ENCODE assay signal across 18 cellular contexts in genomic region chr2:157269922-157270321, GRCh38. TPM values are rescaled to one million over a fixed set of nuclear protein-coding genes. Genes with fewer than 3 reads are reported as not detected.
DNase-seq lines count a peak whose midpoint lies in the region; ATAC-seq, FAIRE-seq and TF ChIP-seq lines count a peak whose summit lies in the region.
"Had no signal": no experiment of that assay in that cellular context is flagged by ENCODE, and none has a peak within 500 bp of the region (broad histone marks: within the 10 kb centered on the region; RNA-seq: fewer than 3 reads in every experiment).

No MANE protein-coding gene starts in this region.

- no peak for TF ChIP-seq RAD21 in K562 (CRISPR knock-in tag; conservative IDR thresholded peaks at IDR 0.05 in 1 of 2, IDR thresholded peaks at IDR 0.05 in 1 of 2)

- POLR2A ChIA-PET in K562 (lab: Yijun Ruan, JAX): interaction anchor here (0.9 to 3.2 kb wide), 4 partner anchors 8 to 13 kb away, joined by 3 to 35 read pairs (median 12); partner anchors contain the start of gene GALNT5

- H3K9me3 ChIP-seq in K562 (replicated peaks; ENCODE audit: control insufficient read depth, insufficient read depth, low read depth, low read length): no peaks in the 10 kb centered on the region
- H3K9me3 ChIP-seq: BE2C had no signal

- peak overlapping the region; percentile 52; the same call in 2 of the 3 replicates for H3K27ac ChIP-seq in K562 (ENCODE audit: extremely low read depth, low read depth, low read length)
- H3K27ac ChIP-seq in caudate nucleus (ENCODE audit: low read depth, low read length): no peak overlapping the region

- ATAC-seq in GM18907 (IDR thresholded peaks at IDR 0.05; ENCODE audit: unreplicated experiment): peak; percentile 75
- ATAC-seq in HG02759 (IDR thresholded peaks at IDR 0.05; ENCODE audit: unreplicated experiment): peak; percentile 38
- ATAC-seq in K562: peak; percentile 69
- ATAC-seq: stimulated activated naive CD8-positive, alpha-beta T cell treated with anti-CD3 and anti-CD28 coated beads, Interleukin-15, amount 100 ng/mL, for 72 hours had no signal

- H2AFZ ChIP-seq in K562 (ENCODE audit: low read depth, low read length): no peak overlapping the region

- H3K27me3 ChIP-seq in K562 (ENCODE audit: control insufficient read depth in 2 of 2, insufficient read depth in 2 of 2, low read length in 2 of 2): no peaks in the 10 kb centered on the region
- H3K27me3 ChIP-seq: BE2C had no signal

- no peaks in the 10 kb centered on the region for H4K20me1 ChIP-seq in K562 (replicated peaks; ENCODE audit: control insufficient read depth, insufficient read depth, low read length)

- H3K9ac ChIP-seq in K562 (ENCODE audit: insufficient read depth in 1 of 2, low read depth in 2 of 2, low read length in 2 of 2): peak overlapping the region in 1 of 2 experiments; percentile 18; a peak in 1 of 4 replicates

- peaks cover 77% of the 10 kb centered on the region for H3K36me3 ChIP-seq in K562 (ENCODE audit: control insufficient read depth, insufficient read depth, low read length)
- H3K36me3 ChIP-seq: BE2C had no signal

- 46% methylated on average over 2 of the region's 2 CpGs for WGBS in K562 (ENCODE audit: insufficient coverage, low coverage, missing lambda C conversion rate)

- no peak for TF ChIP-seq EP300 in K562 (IDR thresholded peaks at IDR 0.05; ENCODE audit: low read length)

- no peak overlapping the region for H3K4me3 ChIP-seq in K562

- H3K79me2 ChIP-seq in K562 (ENCODE audit: control insufficient read depth, insufficient read depth, low read length): peaks cover 95% of the 10 kb centered on the region

- CTCF ChIA-PET in K562 (lab: Yijun Ruan, JAX; ENCODE audit: low intra/inter-chr PET ratio): interaction anchor here (0.6 kb wide), 1 partner anchor 8 kb away, joined by 6 read pairs; no protein-coding TSS in a partner anchor

- FAIRE-seq in K562 (lab: Jason Lieb, UNC): no peak
- FAIRE-seq: colon, GM18507 had no signal

- peaks cover 2% of the 10 kb centered on the region for H3K9me1 ChIP-seq in K562 (ENCODE audit: control insufficient read depth, insufficient read depth, low read length)

- peak; percentile 30 for DNase-seq in KG1 (lab: John Stamatoyannopoulos, UW)
- no peak for DNase-seq in K562 (ENCODE audit: extremely low read depth in 1 of 4, low spot score in 3 of 4)
- DNase-seq in kidney glomerular epithelial cell (lab: John Stamatoyannopoulos, UW): no peak
- DNase-seq in stimulated activated CD4-positive, alpha-beta T cell treated with anti-CD3 and anti-CD28 coated beads, Interleukin-2, amount 100 ng/mL, for 24 hours: no peak
- DNase-seq in caudate nucleus (lab: John Stamatoyannopoulos, UW): no peak
- no peak for DNase-seq in 8988T
- DNase-seq: activated T-cell treated with anti-CD3 and anti-CD28 coated beads for 4 hours; BE2C; NCI-H524 treated with DMSO at 0.1 percent for 48 hours; retina; SHP77; stimulated activated naive CD8-positive, alpha-beta T cell treated with anti-CD3 and anti-CD28 coated beads, Interleukin-15, amount 100 ng/mL, for 72 hours had no signal

- BruUV-seq in K562 (replicated peaks; lab: Mats Ljungman, UMichigan): no TSS peak

- TF ChIP-seq CTCF in K562 (IDR thresholded peaks at IDR 0.05 in 2 of 3, conservative IDR thresholded peaks at IDR 0.05 in 1 of 3; ENCODE audit: insufficient read depth in 2 of 3, low read depth in 1 of 3, low read length in 3 of 3): no peak

- in situ Hi-C loops in K562 (cut with MboI): no loop called here

- TF ChIP-seq POLR2A in K562 (conservative IDR thresholded peaks at IDR 0.05): no peak

- H3K4me1 ChIP-seq in K562 (replicated peaks in 1 of 2; ENCODE audit: control insufficient read depth in 2 of 2, insufficient read depth in 2 of 2, low read length in 2 of 2): peaks cover 9 to 64% of the 10 kb centered on the region in 2 experiments
- H3K4me1 ChIP-seq: BE2C had no signal

- intact Hi-C loops in K562 (cut with micrococcal nuclease): no loop called here

- peak overlapping the region; percentile 45 for H3K4me2 ChIP-seq in K562 (ENCODE audit: insufficient read depth, low read length)

TF ChIP-seq in K562, 482 proteins besides CTCF, POLR2A, EP300 and RAD21 (continues in another document):
- TF ChIP-seq DEAF1 (CRISPR knock-in tag; IDR thresholded peaks at IDR 0.05): no peak
- TF ChIP-seq, protein P1, sequence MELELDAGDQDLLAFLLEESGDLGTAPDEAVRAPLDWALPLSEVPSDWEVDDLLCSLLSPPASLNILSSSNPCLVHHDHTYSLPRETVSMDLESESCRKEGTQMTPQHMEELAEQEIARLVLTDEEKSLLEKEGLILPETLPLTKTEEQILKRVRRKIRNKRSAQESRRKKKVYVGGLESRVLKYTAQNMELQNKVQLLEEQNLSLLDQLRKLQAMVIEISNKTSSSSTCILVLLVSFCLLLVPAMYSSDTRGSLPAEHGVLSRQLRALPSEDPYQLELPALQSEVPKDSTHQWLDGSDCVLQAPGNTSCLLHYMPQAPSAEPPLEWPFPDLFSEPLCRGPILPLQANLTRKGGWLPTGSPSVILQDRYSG (tag; conservative IDR thresholded peaks at IDR 0.05; ENCODE audit: low read depth): no peak
- TF ChIP-seq CREB3L1 (IDR thresholded peaks at IDR 0.05; ENCODE audit: borderline replicate concordance, low read depth): no peak
- TF ChIP-seq BCOR (IDR thresholded peaks at IDR 0.05): no peak
- no peak for TF ChIP-seq TBP (optimal IDR thresholded peaks at IDR 0.05; ENCODE audit: low read depth, low read length)
- no peak for TF ChIP-seq RB1 (IDR thresholded peaks at IDR 0.05; ENCODE audit: low read depth)
- TF ChIP-seq ZNF384 (IDR thresholded peaks at IDR 0.05; ENCODE audit: low read depth, low read length): no peak
- no peak for TF ChIP-seq HOXB6 (CRISPR knock-in tag; IDR thresholded peaks at IDR 0.05; ENCODE audit: borderline replicate concordance)

RNA-seq across cellular contexts. Expression of gene GALNT5, which starts 12.4 kb away (rescaled TPM):
- 52.3 and 110 TPM in 2 replicates for total RNA-seq in K562 (2011; cell fraction: chromatin; rRNA removed; ENCODE audit: low replicate concordance)
- 48.4 and 54.3 TPM in 2 replicates for total RNA-seq in K562 (2011; cell fraction: nucleolus; rRNA removed)
- 70.4 and 94.5 TPM in 2 replicates for total RNA-seq in K562 (2011; cell fraction: nucleoplasm; rRNA removed)
- total RNA-seq in K562 (2014; rRNA removed) (40.3 and 43.5 TPM in 2 replicates), K562 (2014; rRNA removed; fragmentation: Illumina TruSeq; extraction: Trizol) (68.9 and 78.4 TPM in 2 replicates), K562 (2015; rRNA removed; fragmentation: Illumina TruSeq; extraction: Trizol) (69.6 and 73.0 TPM in 2 replicates), K562 (2021) (47.4 and 54.7 TPM in 2 replicates)
- polyA plus RNA-seq in K562 (2011; rRNA removed) (49.8 and 58.3 TPM in 2 replicates), K562 (2014; fragmentation: Illumina TruSeq; extraction: Trizol) (56.3 and 62.6 TPM in 2 replicates), K562 (2014; fragmentation: Nextera tagmentation; extraction: Ambion mirVana) (10 to 100 TPM; 21.6 to 44.0 TPM), K562 (2014; rRNA removed) (39.3 and 45.2 TPM in 2 replicates)
- 11.2 and 20.2 TPM in 2 replicates for polyA plus RNA-seq in K562 (2011; cell fraction: cytosol; rRNA removed)
- polyA plus RNA-seq in K562 (2011; cell fraction: nucleus; rRNA removed): 48.6 and 52.6 TPM in 2 replicates
- polyA plus RNA-seq in K562 (2012): 26.9 and 40.5 TPM in 2 replicates
- 70.3 and 78.3 TPM in 2 replicates for polyA minus RNA-seq in K562 (2011; rRNA and poly(A)+ RNA removed)
- 25.0 and 30.6 TPM in 2 replicates for polyA minus RNA-seq in K562 (2011; cell fraction: cytosol; rRNA and poly(A)+ RNA removed)
- polyA minus RNA-seq in K562 (2011; cell fraction: nucleus; rRNA and poly(A)+ RNA removed): 52.2 and 95.1 TPM in 2 replicates
- total RNA-seq: HT1080 had no signal

RNA-seq across cellular contexts. Expression of gene ERMN, which starts 55.7 kb away (rescaled TPM):
- total RNA-seq in K562 (2011; cell fraction: chromatin; rRNA removed; ENCODE audit: low replicate concordance): 0.14 TPM in 1 of 2 replicates, not detected in the other
- total RNA-seq in K562 (2011; cell fraction: nucleolus; rRNA removed): not detected in 2 replicates
- not detected in 2 replicates for total RNA-seq in K562 (2011; cell fraction: nucleoplasm; rRNA removed)
- total RNA-seq in K562 (2014; rRNA removed) (not detected in 2 replicates), K562 (2014; rRNA removed; fragmentation: Illumina TruSeq; extraction: Trizol) (0.07 and 0.10 TPM in 2 replicates), K562 (2015; rRNA removed; fragmentation: Illumina TruSeq; extraction: Trizol) (0.04 TPM in 1 of 2 replicates, not detected in the other), K562 (2021) (not detected in 2 replicates)
- polyA plus RNA-seq in K562 (2011; rRNA removed) (0.11 and 0.14 TPM in 2 replicates), K562 (2014; fragmentation: Illumina TruSeq; extraction: Trizol) (0.03 TPM in 1 of 2 replicates, not detected in the other), K562 (2014; fragmentation: Nextera tagmentation; extraction: Ambion mirVana) (under 1 TPM; 0.03 to 0.07 TPM), K562 (2014; rRNA removed) (not detected in 2 replicates)
- polyA plus RNA-seq in K562 (2011; cell fraction: cytosol; rRNA removed): not detected in 2 replicates
- 0.08 and 0.11 TPM in 2 replicates for polyA plus RNA-seq in K562 (2011; cell fraction: nucleus; rRNA removed)
- polyA plus RNA-seq in K562 (2012): 0.07 and 0.14 TPM in 2 replicates
- not detected in 2 replicates for polyA minus RNA-seq in K562 (2011; rRNA and poly(A)+ RNA removed)
- polyA minus RNA-seq in K562 (2011; cell fraction: cytosol; rRNA and poly(A)+ RNA removed): not detected in 2 replicates
- polyA minus RNA-seq in K562 (2011; cell fraction: nucleus; rRNA and poly(A)+ RNA removed): not detected in 2 replicates
- polyA plus RNA-seq: fibroblast of lung had no signal
